ENCODE assay signal across 25 cellular contexts in genomic region chr6:37742401-37742760, GRCh38.
"Had no signal": no experiment of that assay in that cellular context is flagged by ENCODE, and none has a peak within 500 bp of the region (broad histone marks: within the 10 kb centered on the region; RNA-seq: fewer than 3 reads in every experiment).

No MANE protein-coding gene starts in this region.

- H3K27me3 ChIP-seq: adrenal gland, ascending aorta, colonic mucosa, thyroid gland had no signal

- H3K9me3 Mint-ChIP-seq: activated T-cell treated with anti-CD3 and anti-CD28 coated beads, Interleukin-2, amount 50 U/mL, for 4 hours; activated T-helper 2 cell treated with anti-CD3 and anti-CD28 coated beads, Interferon-gamma antibody, Interleukin-2, Interleukin-4, amounts not matched to agents 10 μg/mL and 5 μg/mL and 100 μg/mL, durations not matched to agents 14 hours and 24 hours and 36 hours; central memory CD8-positive, alpha-beta T cell; naive thymus-derived CD4-positive, alpha-beta T cell; neural crest cell had no signal

- H3K27ac ChIP-seq: adrenal gland, ascending aorta, colonic mucosa, esophagus squamous epithelium, gastrocnemius medialis, prostate gland, spleen, thyroid gland, upper lobe of right lung had no signal

- H3K9me3 ChIP-seq: adrenal gland, ascending aorta, colonic mucosa, esophagus squamous epithelium, gastrocnemius medialis, prostate gland, spleen, thyroid gland, upper lobe of right lung had no signal

- H3K4me1 ChIP-seq: adrenal gland, ascending aorta, colonic mucosa, esophagus squamous epithelium, gastrocnemius medialis, prostate gland, spleen, thyroid gland, upper lobe of right lung had no signal

- H3K27ac Mint-ChIP-seq: activated B cell treated with CpG ODN at 0.5 μM for 24 hours; activated CD4-positive, alpha-beta T cell treated with anti-CD3 and anti-CD28 coated beads for 36 hours; activated naive CD8-positive, alpha-beta T cell; activated T-helper 2 cell treated with anti-CD3 and anti-CD28 coated beads, Interferon-gamma antibody, Interleukin-2, Interleukin-4, amounts not matched to agents 10 μg/mL and 5 μg/mL and 100 μg/mL, durations not matched to agents 14 hours and 24 hours and 36 hours; naive thymus-derived CD4-positive, alpha-beta T cell had no signal

- H3K36me3 ChIP-seq: adrenal gland, ascending aorta, colonic mucosa, esophagus squamous epithelium, gastrocnemius medialis, prostate gland, spleen, thyroid gland, upper lobe of right lung had no signal

- H3K36me3 Mint-ChIP-seq: activated naive CD8-positive, alpha-beta T cell; naive thymus-derived CD4-positive, alpha-beta T cell had no signal

- ATAC-seq: activated CD4-positive, alpha-beta T cell treated with anti-CD3 and anti-CD28 coated beads for 36 hours; activated T-cell treated with anti-CD3 and anti-CD28 coated beads, Interleukin-2, amount 50 U/mL, for 4 hours; gastrocnemius medialis; naive thymus-derived CD4-positive, alpha-beta T cell had no signal

- DNase-seq: activated B cell treated with CpG ODN at 0.5 μM for 24 hours; activated CD4-positive, alpha-beta T cell treated with anti-CD3 and anti-CD28 coated beads for 36 hours; activated CD4-positive, alpha-beta T cell treated with anti-CD3 and anti-CD28 coated beads, Interleukin-2, amount 50 U/mL, for 48 hours; activated CD8-positive, alpha-beta memory T cell treated with anti-CD3 and anti-CD28 coated beads, Interleukin-2, amount 50 U/mL, for 48 hours; activated naive CD4-positive, alpha-beta T cell; activated T-cell treated with anti-CD3 and anti-CD28 coated beads, Interleukin-2, amount 50 U/mL, for 4 hours; esophagus squamous epithelium; gastrocnemius medialis; islet precursor cell; naive thymus-derived CD4-positive, alpha-beta T cell; spleen; stimulated activated CD4-positive, alpha-beta T cell treated with anti-CD3 and anti-CD28 coated beads, Interleukin-4, amount 100 ng/mL, for 24 hours; stimulated activated naive CD4-positive, alpha-beta T cell treated with Interleukin-2 at 50 U/mL for 16 hours; T-helper 1 cell; thyroid gland; upper lobe of right lung had no signal

- H3K4me3 ChIP-seq: adrenal gland, ascending aorta, colonic mucosa, esophagus squamous epithelium, gastrocnemius medialis, lung, prostate gland, spleen, thyroid gland, upper lobe of right lung had no signal

- H3K4me3 Mint-ChIP-seq: activated B cell treated with CpG ODN at 0.5 μM for 24 hours; activated CD4-positive, alpha-beta T cell treated with anti-CD3 and anti-CD28 coated beads for 36 hours; activated naive CD8-positive, alpha-beta T cell; activated T-cell treated with anti-CD3 and anti-CD28 coated beads, Interleukin-2, amount 50 U/mL, for 4 hours; central memory CD8-positive, alpha-beta T cell; naive thymus-derived CD4-positive, alpha-beta T cell; neural crest cell had no signal

- H3K4me1 Mint-ChIP-seq: activated B cell treated with CpG ODN at 0.5 μM for 24 hours; activated CD4-positive, alpha-beta T cell treated with anti-CD3 and anti-CD28 coated beads for 36 hours; central memory CD8-positive, alpha-beta T cell had no signal
